Comparison of ENCODE assay signal across 8 cellular contexts in genomic region chr11:9314291-9315077, GRCh38. TPM values are rescaled to one million over a fixed set of nuclear protein-coding genes. Genes with fewer than 3 reads are reported as not detected.
DNase-seq lines count a peak whose midpoint lies in the region; ATAC-seq and TF ChIP-seq lines count a peak whose summit lies in the region.

TMEM41B (minus strand) TSS chr11:9314593; CDS start chr11:9314441, 152 bp downstream.

- TF ChIP-seq CTCF in DOHH2 (IDR thresholded peaks at IDR 0.05; ENCODE audit: low read depth, low read length, poor library complexity, severe bottlenecking) = no peak
- TF ChIP-seq CTCF in GM23338 (conservative IDR thresholded peaks at IDR 0.05; ENCODE audit: low read depth in 2 of 2) = peak in 1 of 2 experiments; percentile 2; a peak in 1 of 4 replicates
- TF ChIP-seq CTCF in fibroblast of mammary gland (conservative IDR thresholded peaks at IDR 0.05; ENCODE audit: control insufficient read depth, insufficient read depth, low read depth, low read length) = no peak
- no peak for TF ChIP-seq CTCF in natural killer cell (IDR thresholded peaks at IDR 0.05)

- H2AFZ ChIP-seq in GM23338 = peak within 1 kb of the TSS; percentile 67; the same call in 1 of the 2 replicates

- peak; percentile 100 for DNase-seq in GM23338 (ENCODE audit: low spot score)
- peak; percentile 99 for DNase-seq in LHCN-M2 (ENCODE audit: low read depth)
- DNase-seq in RPMI8226 = peak; percentile 97
- peak; percentile 96 for DNase-seq in fibroblast of mammary gland (ENCODE audit: low read depth)
- DNase-seq in natural killer cell = peak; percentile 99
- peak; percentile 99 for DNase-seq in stimulated activated naive CD4-positive, alpha-beta T cell treated with Interleukin-2 at 50 U/mL for 16 hours (lab: John Stamatoyannopoulos, UW)

- ATAC-seq in GM23338 (peak; percentile 93), natural killer cell (peak; percentile 90 to 99 (median 95))
- peak; percentile 95 for ATAC-seq in activated T-helper 17 cell treated with anti-CD3 and anti-CD28 coated beads, Interleukin-2, amount 50 U/mL, for 72 hours (replicated peaks)

- H3K79me2 ChIP-seq in DOHH2 (ENCODE audit: control insufficient read depth, low read length) = peaks cover 48% of the 10 kb centered on the region
- peaks cover 47% of the 10 kb centered on the region for H3K79me2 ChIP-seq in GM23338 (replicated peaks; ENCODE audit: insufficient read depth)

- H3K36me3 ChIP-seq in DOHH2 (ENCODE audit: control insufficient read depth, low read length) (0 out of 2 replicates have a peak, but pooled peaks cover 2% of the 10 kb centered on the region), GM23338 (ENCODE audit: insufficient read depth) (no peaks in the 10 kb centered on the region)

- H3K27ac ChIP-seq in DOHH2 (ENCODE audit: low read depth, low read length) = peak within 1 kb of the TSS; percentile 72
- peak within 1 kb of the TSS; percentile 97 for H3K27ac ChIP-seq in GM23338 (ENCODE audit: low read depth)

- H3K4me3 Mint-ChIP-seq in GM23338 (peak within 1 kb of the TSS; percentile 98), natural killer cell (peak within 1 kb of the TSS; percentile 99)
- peak within 1 kb of the TSS; percentile 88 for H3K4me3 Mint-ChIP-seq in activated T-helper 17 cell treated with anti-CD3 and anti-CD28 coated beads, Interleukin-2, amount 50 U/mL, for 72 hours

- H3K9me2 ChIP-seq in DOHH2 (replicated peaks; ENCODE audit: control insufficient read depth, low read length) = no peaks in the 10 kb centered on the region
- no peaks in the 10 kb centered on the region for H3K9me2 ChIP-seq in GM23338 (ENCODE audit: insufficient read depth)

- H3K27me3 Mint-ChIP-seq in GM23338 (ENCODE audit: insufficient read depth, low read depth, poor library complexity) = peaks cover 2% of the 10 kb centered on the region
- peaks cover 4% of the 10 kb centered on the region for H3K27me3 Mint-ChIP-seq in activated T-helper 17 cell treated with anti-CD3 and anti-CD28 coated beads, Interleukin-2, amount 50 U/mL, for 72 hours
- H3K27me3 Mint-ChIP-seq in natural killer cell (ENCODE audit: low read depth in 2 of 2) = peaks cover 14 to 19% of the 10 kb centered on the region in 2 donors

- peaks cover 6% of the 10 kb centered on the region; the same call in 2 of the 3 replicates for H3K36me3 Mint-ChIP-seq in GM23338 (ENCODE audit: low read depth)
- H3K36me3 Mint-ChIP-seq in activated T-helper 17 cell treated with anti-CD3 and anti-CD28 coated beads, Interleukin-2, amount 50 U/mL, for 72 hours (ENCODE audit: low read depth) = peaks cover 6% of the 10 kb centered on the region
- no peaks in the 10 kb centered on the region for H3K36me3 Mint-ChIP-seq in natural killer cell

- H3K9me3 ChIP-seq in DOHH2 (ENCODE audit: control insufficient read depth, insufficient read depth, low read length) = no peaks in the 10 kb centered on the region

- H3K4me1 ChIP-seq in DOHH2 (ENCODE audit: control insufficient read depth, low read length) = peaks cover 28% of the 10 kb centered on the region
- peaks cover 30% of the 10 kb centered on the region for H3K4me1 ChIP-seq in GM23338 (ENCODE audit: insufficient read depth)

- H3K4me2 ChIP-seq in DOHH2 (ENCODE audit: low read length) (peak within 1 kb of the TSS; percentile 75), GM23338 (peak within 1 kb of the TSS; percentile 99)

- H3K9me3 Mint-ChIP-seq in GM23338 (no peaks in the 10 kb centered on the region; the same call in 2 of the 3 replicates), natural killer cell (no peaks in the 10 kb centered on the region)
- no peaks in the 10 kb centered on the region for H3K9me3 Mint-ChIP-seq in activated T-helper 17 cell treated with anti-CD3 and anti-CD28 coated beads, Interleukin-2, amount 50 U/mL, for 72 hours

- H3K27ac Mint-ChIP-seq in GM23338 = peak within 1 kb of the TSS; percentile 99
- H3K27ac Mint-ChIP-seq in activated T-helper 17 cell treated with anti-CD3 and anti-CD28 coated beads, Interleukin-2, amount 50 U/mL, for 72 hours = peak within 1 kb of the TSS; percentile 97
- H3K27ac Mint-ChIP-seq in natural killer cell = peak within 1 kb of the TSS; percentile 94 to 100

- H3K27me3 ChIP-seq in DOHH2 (ENCODE audit: control insufficient read depth, low read length) (no peaks in the 10 kb centered on the region), GM23338 (ENCODE audit: insufficient read depth) (no peaks in the 10 kb centered on the region)

- H3F3A ChIP-seq in DOHH2 (ENCODE audit: control insufficient read depth, insufficient read depth) (0 out of 2 replicates have a peak, but pooled peaks cover 3% of the 10 kb centered on the region), GM23338 (replicated peaks; ENCODE audit: low read depth) (peaks cover 14% of the 10 kb centered on the region; the same call in 1 of the 2 replicates)

- peak within 1 kb of the TSS; percentile 90 for H3K4me3 ChIP-seq in DOHH2 (ENCODE audit: low read length)
- H3K4me3 ChIP-seq in GM23338 = peak within 1 kb of the TSS; percentile 98
- peak within 1 kb of the TSS; percentile 95 for H3K4me3 ChIP-seq in fibroblast of mammary gland (ENCODE audit: control insufficient read depth, low read depth, low read length)

- peaks cover 36% of the 10 kb centered on the region for H3K4me1 Mint-ChIP-seq in GM23338
- peaks cover 26% of the 10 kb centered on the region for H3K4me1 Mint-ChIP-seq in activated T-helper 17 cell treated with anti-CD3 and anti-CD28 coated beads, Interleukin-2, amount 50 U/mL, for 72 hours
- H3K4me1 Mint-ChIP-seq in natural killer cell = peaks cover 35% of the 10 kb centered on the region in 2 donors

- intact Hi-C loops in natural killer cell (cut with micrococcal nuclease) = loop anchor here (1.0 to 2.0 kb wide), 5 partner anchors 34 to 146 kb away; partner anchors contain the start of gene IPO7

- H4K20me1 ChIP-seq in DOHH2 (ENCODE audit: control insufficient read depth, insufficient read depth, low read depth, low read length) = no peaks in the 10 kb centered on the region
- H4K20me1 ChIP-seq in GM23338 (replicated peaks; ENCODE audit: insufficient read depth) = peaks cover 15% of the 10 kb centered on the region

TF ChIP-seq in GM23338, 12 proteins besides CTCF, POLR2A, EP300 and RAD21 (continues in another document):
- TF ChIP-seq ZNF462 (CRISPR knock-in tag; IDR thresholded peaks at IDR 0.05) (no peak), POLR2AphosphoS5 (IDR thresholded peaks at IDR 0.05; ENCODE audit: low read depth) (peak; percentile 90)

RNA-seq across cellular contexts. Expression of gene TMEM41B, which starts in this region (rescaled TPM):
- total RNA-seq in GM23338 (2014; rRNA removed; shearing (Covaris generic)) = 53.8 and 75.9 TPM in 2 replicates
- 31.8 and 34.4 TPM in 2 replicates for polyA plus RNA-seq in GM23338 (2016; fragmentation: Nextera tagmentation; extraction: Ambion mirVana)
- total RNA-seq in LHCN-M2 (2014; rRNA removed) (39.1 and 43.5 TPM in 2 replicates), natural killer cell (10 to 100 TPM; 28.1 to 37.0 (median 34.0) TPM)
- 12.8 TPM for polyA plus RNA-seq in LHCN-M2 (2012)
- 10 to 100 TPM; 24.2 to 33.5 TPM for total RNA-seq in activated T-helper 17 cell treated with anti-CD3 and anti-CD28 coated beads, Interleukin-2, amount 50 U/mL, for 72 hours

Comparison
In these comparisons a context has a peak if more than half of its experiments do, and no peak if none do; other contexts are left out.
1. Peak in every context shown above with its lines: DNase-seq, ATAC-seq, H3K4me3 ChIP-seq and H3K27ac ChIP-seq.